In genomic region chr3:112512320-112512719, GRCh38 we compare ENCODE assay signal across 18 cellular contexts. TPM values are rescaled to one million over a fixed set of nuclear protein-coding genes. Genes with fewer than 3 reads are reported as not detected.
DNase-seq lines count a peak whose midpoint lies in the region; TF ChIP-seq lines count a peak whose summit lies in the region.
"Had no signal": no experiment of that assay in that cellular context is flagged by ENCODE, and none has a peak within 500 bp of the region (broad histone marks: within the 10 kb centered on the region; RNA-seq: fewer than 3 reads in every experiment).

No MANE protein-coding gene starts in this region.

- peaks cover 13% of the 10 kb centered on the region for H3K9me3 ChIP-seq in neural progenitor cell (ENCODE audit: low read depth)
- H3K9me3 ChIP-seq in ascending aorta = no peaks in the 10 kb centered on the region

- peaks cover 4% of the 10 kb centered on the region for H3K36me3 Mint-ChIP-seq in neural progenitor cell

- H3K27me3 ChIP-seq in neural progenitor cell = no peaks in the 10 kb centered on the region
- H3K27me3 ChIP-seq in ascending aorta = no peaks in the 10 kb centered on the region
- H3K27me3 ChIP-seq: BLaER1 treated with 17β-estradiol and CSF1 and Interleukin-3, amounts not matched to agents 10 nM and 100 nM had no signal

- no peaks in the 10 kb centered on the region for H4K20me1 ChIP-seq in neural progenitor cell (ENCODE audit: low read depth)
- H4K20me1 ChIP-seq: BLaER1 treated with 17β-estradiol and CSF1 and Interleukin-3, amounts not matched to agents 10 nM and 100 nM had no signal

- H3F3A ChIP-seq in neural progenitor cell (ENCODE audit: low read depth) = no peaks in the 10 kb centered on the region

- peaks cover 18% of the 10 kb centered on the region for H3K9me3 Mint-ChIP-seq in neural progenitor cell

- TF ChIP-seq CTCF in neural progenitor cell (IDR thresholded peaks at IDR 0.05) (no peak), ascending aorta (IDR thresholded peaks at IDR 0.05) (no peak)

- H3K36me3 ChIP-seq in neural progenitor cell = no peaks in the 10 kb centered on the region
- no peaks in the 10 kb centered on the region for H3K36me3 ChIP-seq in ascending aorta
- H3K36me3 ChIP-seq: BLaER1 treated with 17β-estradiol and CSF1 and Interleukin-3, amounts not matched to agents 10 nM and 100 nM had no signal

- no peaks in the 10 kb centered on the region for H3K79me2 ChIP-seq in neural progenitor cell (ENCODE audit: low read depth)

- no peak overlapping the region for H3K4me3 Mint-ChIP-seq in neural progenitor cell

- no peak overlapping the region for H3K27ac ChIP-seq in neural progenitor cell
- no peak overlapping the region for H3K27ac ChIP-seq in ascending aorta
- H3K27ac ChIP-seq: BLaER1 treated with 17β-estradiol and CSF1 and Interleukin-3, amounts not matched to agents 10 nM and 100 nM; PC-9 had no signal

- no peaks in the 10 kb centered on the region for H3K4me1 Mint-ChIP-seq in neural progenitor cell

- peak; percentile 27 for DNase-seq in NCI-H2171 treated with DMSO at 0.1 percent for 48 hours (lab: John Stamatoyannopoulos, UW)
- no peak for DNase-seq in NCI-H2171 (lab: John Stamatoyannopoulos, UW)
- peak; percentile 12 for DNase-seq in LHCN-M2 (ENCODE audit: low read depth)
- peak; percentile 6 for DNase-seq in RPMI7951 (ENCODE audit: low read depth)
- DNase-seq in neural progenitor cell (ENCODE audit: low spot score) = peak; percentile 36
- DNase-seq in foreskin melanocyte = no peak
- DNase-seq in ascending aorta (ENCODE audit: low spot score in 2 of 2) = no peak
- no peak for DNase-seq in COLO668 (lab: John Stamatoyannopoulos, UW; ENCODE audit: unreplicated experiment)
- DNase-seq: EL, GOT3, NCI-H1436, NCI-H2029, NCI-H2227 treated with DMSO at 0.1 percent for 48 hours, NCI-H526, PC-9 had no signal

- H2AFZ ChIP-seq in neural progenitor cell (replicated peaks) = no peak overlapping the region
- H2AFZ ChIP-seq: PC-9 had no signal

- H3K4me1 ChIP-seq in neural progenitor cell = no peaks in the 10 kb centered on the region
- peaks cover 0 to 4% of the 10 kb centered on the region in 2 donors for H3K4me1 ChIP-seq in ascending aorta

- intact Hi-C loops in ascending aorta (cut with DNase I) = no loop called here

- H3K27ac Mint-ChIP-seq in neural progenitor cell = no peak overlapping the region

- no peak overlapping the region for H3K9ac ChIP-seq in neural progenitor cell
- H3K9ac ChIP-seq: BLaER1 treated with 17β-estradiol and CSF1 and Interleukin-3, amounts not matched to agents 10 nM and 100 nM had no signal

- H3K4me2 ChIP-seq in neural progenitor cell = no peak overlapping the region
- H3K4me2 ChIP-seq: BLaER1 treated with 17β-estradiol and CSF1 and Interleukin-3, amounts not matched to agents 10 nM and 100 nM; PC-9 had no signal

- no peak overlapping the region for H3K4me3 ChIP-seq in neural progenitor cell
- no peak overlapping the region for H3K4me3 ChIP-seq in ascending aorta
- H3K4me3 ChIP-seq: BLaER1 treated with 17β-estradiol and CSF1 and Interleukin-3, amounts not matched to agents 10 nM and 100 nM; PC-9 had no signal

- no peaks in the 10 kb centered on the region for H3K27me3 Mint-ChIP-seq in neural progenitor cell (ENCODE audit: insufficient read depth, low read depth)

RNA-seq across cellular contexts. Expression of gene BTLA, which starts 13.0 kb away (rescaled TPM):
- total RNA-seq in LHCN-M2 (2014; rRNA removed) (0.17 TPM in 1 of 2 replicates, not detected in the other), neural progenitor cell (ENCODE audit: low replicate concordance) (3.9 TPM in 1 of 2 replicates, not detected in the other), ascending aorta (not detected)
- polyA plus RNA-seq in LHCN-M2 (2012) = 0.02 TPM
- 0.10 TPM in 1 of 2 replicates, not detected in the other for total RNA-seq in RPMI7951 (2014; rRNA removed; shearing (Covaris generic))
- total RNA-seq: A172, PC-9, SK-MEL-5 had no signal

RNA-seq across cellular contexts. Expression of gene ATG3, which starts 49.4 kb away (rescaled TPM):
- total RNA-seq in LHCN-M2 (2014; rRNA removed) (78.7 and 84.4 TPM in 2 replicates), neural progenitor cell (ENCODE audit: low replicate concordance) (32.1 and 55.8 TPM in 2 replicates), ascending aorta (73.3 TPM)
- polyA plus RNA-seq in LHCN-M2 (2012) = 48.2 TPM
- 115 and 126 TPM in 2 replicates for total RNA-seq in RPMI7951 (2014; rRNA removed; shearing (Covaris generic))

RNA-seq across cellular contexts. Expression of gene SLC35A5, which starts 49.5 kb away (rescaled TPM):
- total RNA-seq in LHCN-M2 (2014; rRNA removed) (34.8 and 49.1 TPM in 2 replicates), neural progenitor cell (ENCODE audit: low replicate concordance) (35.9 and 59.7 TPM in 2 replicates), ascending aorta (20.8 TPM)
- 16.3 TPM for polyA plus RNA-seq in LHCN-M2 (2012)
- total RNA-seq in RPMI7951 (2014; rRNA removed; shearing (Covaris generic)) = 42.1 and 51.5 TPM in 2 replicates

Comparison
In these comparisons a context has a peak if more than half of its experiments do, and no peak if none do; other contexts are left out.
1. DNase-seq: peak in NCI-H2171 treated with DMSO at 0.1 percent for 48 hours (single experiment), LHCN-M2 (single experiment), RPMI7951 (single experiment) and neural progenitor cell (single experiment); none in NCI-H2171 (single experiment), foreskin melanocyte (single experiment), ascending aorta (0 of 2) and COLO668 (single experiment).